26 cellular contexts compared by ENCODE assay signal in genomic region chr1:201847150-201847549, GRCh38.
"Had no signal": no experiment of that assay in that cellular context is flagged by ENCODE, and none has a peak within 500 bp of the region (broad histone marks: within the 10 kb centered on the region; RNA-seq: fewer than 3 reads in every experiment).

No MANE protein-coding gene starts in this region.

- H3K27me3 ChIP-seq: body of pancreas, colonic mucosa, dorsolateral prefrontal cortex, esophagus muscularis mucosa, gastroesophageal sphincter, thyroid gland, upper lobe of right lung had no signal

- H3K27me3 Mint-ChIP-seq: activated B cell treated with CpG ODN at 0.5 μM for 24 hours; activated CD4-positive, alpha-beta T cell treated with anti-CD3 and anti-CD28 coated beads for 36 hours; activated naive CD8-positive, alpha-beta T cell treated with anti-CD3 and anti-CD28 coated beads, Interleukin-2, amount 50 U/mL, for 24 hours had no signal

- ATAC-seq: activated CD4-positive, alpha-beta T cell treated with anti-CD3 and anti-CD28 coated beads for 36 hours; activated naive CD8-positive, alpha-beta T cell treated with anti-CD3 and anti-CD28 coated beads, Interleukin-2, amount 50 U/mL, for 24 hours; body of pancreas; gastroesophageal sphincter; left cardiac atrium; upper lobe of right lung had no signal

- H3K9me3 Mint-ChIP-seq: activated B cell treated with CpG ODN at 0.5 μM for 24 hours; activated naive CD8-positive, alpha-beta T cell treated with anti-CD3 and anti-CD28 coated beads, Interleukin-2, amount 50 U/mL, for 24 hours; nephron; T-helper 1 cell treated with Interleukin-12 subunit alpha and Interleukin-12 subunit beta and Interleukin-4 antibody, amounts not matched to agents 30 μg/mL and 1 μg/mL, for 36 hours had no signal

- H3K27ac Mint-ChIP-seq: activated B cell treated with CpG ODN at 0.5 μM for 24 hours; activated CD4-positive, alpha-beta T cell treated with anti-CD3 and anti-CD28 coated beads for 36 hours; activated naive CD8-positive, alpha-beta T cell treated with anti-CD3 and anti-CD28 coated beads, Interleukin-2, amount 50 U/mL, for 24 hours; nephron; T-helper 1 cell treated with Interleukin-12 subunit alpha and Interleukin-12 subunit beta and Interleukin-4 antibody, amounts not matched to agents 30 μg/mL and 1 μg/mL, for 36 hours had no signal

- H3K9me3 ChIP-seq: body of pancreas, colonic mucosa, esophagus muscularis mucosa, gastroesophageal sphincter, thyroid gland, upper lobe of right lung had no signal

- H3K4me1 ChIP-seq: colonic mucosa had no signal

- DNase-seq: activated B cell treated with CpG ODN at 0.5 μM for 24 hours; activated CD4-positive, alpha-beta T cell treated with anti-CD3 and anti-CD28 coated beads for 36 hours; activated CD4-positive, alpha-beta T cell treated with anti-CD3 and anti-CD28 coated beads, Interleukin-2, amount 50 U/mL, for 4 hours; activated CD8-positive, alpha-beta memory T cell treated with anti-CD3 and anti-CD28 coated beads for 24 hours; activated CD8-positive, alpha-beta memory T cell treated with anti-CD3 and anti-CD28 coated beads, Interleukin-2, amount 50 U/mL, for 4 hours; activated gamma-delta T cell; activated naive CD4-positive, alpha-beta T cell treated with anti-CD3 and anti-CD28 coated beads, Interleukin-2, amount 50 U/mL, for 16 hours; activated naive CD8-positive, alpha-beta T cell treated with anti-CD3 and anti-CD28 coated beads, Interleukin-2, amount 50 U/mL, for 24 hours; body of pancreas; colonic mucosa; head of caudate nucleus; hypothalamus; islet precursor cell; left cardiac atrium; nucleus accumbens; posterior cingulate gyrus; retina; stimulated activated CD4-positive, alpha-beta T cell treated with anti-CD3 and anti-CD28 coated beads, Interleukin-4, amount 100 ng/mL, for 1 hour; stimulated activated naive CD4-positive, alpha-beta T cell treated with Interleukin-2 at 50 U/mL for 16 hours; upper lobe of right lung had no signal

- H3K27ac ChIP-seq: body of pancreas, colonic mucosa, esophagus muscularis mucosa, gastroesophageal sphincter, upper lobe of right lung had no signal

- H3K4me1 Mint-ChIP-seq: nephron had no signal

- H3K4me3 ChIP-seq: body of pancreas, colonic mucosa, dorsolateral prefrontal cortex, esophagus muscularis mucosa, gastroesophageal sphincter, thyroid gland, upper lobe of right lung had no signal

- H3K4me3 Mint-ChIP-seq: activated B cell treated with CpG ODN at 0.5 μM for 24 hours; activated CD4-positive, alpha-beta T cell treated with anti-CD3 and anti-CD28 coated beads for 36 hours; activated naive CD8-positive, alpha-beta T cell treated with anti-CD3 and anti-CD28 coated beads, Interleukin-2, amount 50 U/mL, for 24 hours; nephron; T-helper 1 cell treated with Interleukin-12 subunit alpha and Interleukin-12 subunit beta and Interleukin-4 antibody, amounts not matched to agents 30 μg/mL and 1 μg/mL, for 36 hours had no signal
